36 cellular contexts compared by ENCODE assay signal in the genomic region with DNA sequence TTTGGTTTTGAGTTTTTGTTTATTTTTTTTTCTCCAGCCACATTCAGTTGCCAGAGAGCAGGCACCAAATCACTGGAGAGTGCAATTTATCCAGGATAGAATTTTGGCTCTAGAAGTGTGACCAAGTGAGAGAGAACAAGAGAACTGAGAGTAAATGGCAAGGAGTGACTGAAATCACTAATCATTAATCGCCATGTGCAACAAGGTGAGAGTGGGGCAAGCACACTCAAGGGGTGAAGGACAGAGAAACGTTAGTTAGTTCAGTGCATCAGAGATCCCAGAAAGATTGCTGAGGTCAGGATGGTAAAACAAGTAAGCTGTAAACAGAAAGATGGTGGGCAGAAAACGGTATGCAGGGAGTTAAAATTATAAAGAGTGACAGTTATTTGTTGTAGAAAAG. TPM values are rescaled to one million over a fixed set of nuclear protein-coding genes. Genes with fewer than 3 reads are reported as not detected.
"Had no signal": no experiment of that assay in that cellular context is flagged by ENCODE, and none has a peak within 500 bp of the region (broad histone marks: within the 10 kb centered on the region; RNA-seq: fewer than 3 reads in every experiment).

No MANE protein-coding gene starts in this region.

- H3K4me3 ChIP-seq: pancreas, psoas muscle, skin epidermis, smooth muscle cell, spleen, thoracic aorta, thyroid gland, tibial nerve, upper lobe of left lung, vagina had no signal

- ATAC-seq: naive thymus-derived CD8-positive, alpha-beta T cell; natural killer cell treated with Interleukin-12 subunit alpha and Interleukin-12 subunit beta and Interleukin-15 and Interleukin-18, amount 100 ng/mL, for 72 hours; pancreas; psoas muscle; right cardiac atrium; sciatic nerve; stimulated activated naive CD8-positive, alpha-beta T cell treated with anti-CD3 and anti-CD28 coated beads, Interleukin-15, amount 100 ng/mL, for 72 hours; stimulated activated naive CD8-positive, alpha-beta T cell treated with anti-CD3 and anti-CD28 coated beads, Interleukin-15, Interleukin-2, amounts not matched to agents 100 U/mL and 50 U/mL, for 24 hours had no signal

- H3K9me3 ChIP-seq: neutrophil, pancreas, psoas muscle, spleen, thoracic aorta, thyroid gland, tibial nerve, upper lobe of left lung, vagina had no signal

- DNase-seq: naive thymus-derived CD8-positive, alpha-beta T cell; nephron progenitor cell; nucleus accumbens; pancreas; psoas muscle; right cardiac atrium; spleen; stimulated activated CD4-positive, alpha-beta T cell treated with anti-CD3 and anti-CD28 coated beads, Interleukin-12 subunit alpha, Interleukin-12 subunit beta, amount 100 ng/mL, for 4 hours; stimulated activated CD4-positive, alpha-beta T cell treated with anti-CD3 and anti-CD28 coated beads, Interleukin-1b, Interleukin-23, amount 100 ng/mL, for 48 hours; stimulated activated CD4-positive, alpha-beta T cell treated with anti-CD3 and anti-CD28 coated beads, Interleukin-4, amount 100 ng/mL, for 1 hour; stimulated activated CD4-positive, alpha-beta T cell treated with anti-CD3 and anti-CD28 coated beads, Interleukin-4, amount 100 ng/mL, for 4 hours; stimulated activated CD8-positive, alpha-beta memory T cell treated with anti-CD3 and anti-CD28 coated beads, Interleukin-4, amount 100 ng/mL, for 48 hours; stimulated activated naive CD4-positive, alpha-beta T cell; stimulated activated naive CD8-positive, alpha-beta T cell treated with anti-CD3 and anti-CD28 coated beads, Interleukin-15, amount 100 ng/mL, for 72 hours; stimulated activated naive CD8-positive, alpha-beta T cell treated with anti-CD3 and anti-CD28 coated beads, Interleukin-15, Interleukin-2, amounts not matched to agents 100 U/mL and 50 U/mL, for 24 hours; substantia nigra; thyroid gland; trophoblast cell; upper lobe of left lung had no signal

- H3K36me3 ChIP-seq: neutrophil, pancreas, spleen, thoracic aorta, thyroid gland, tibial nerve, upper lobe of left lung, vagina had no signal

- FAIRE-seq: pancreas, urothelium cell line had no signal

- H3K27ac Mint-ChIP-seq: naive thymus-derived CD8-positive, alpha-beta T cell; natural killer cell treated with Interleukin-12 subunit alpha and Interleukin-12 subunit beta and Interleukin-15 and Interleukin-18, amount 100 ng/mL, for 72 hours; nephron progenitor cell; stimulated activated memory B cell treated with anti-CD40 and anti-IgM and Interleukin-4, amounts not matched to agents 10 μg/mL and 1 μg/mL and 100 μg/mL, for 72 hours; stimulated activated naive CD8-positive, alpha-beta T cell treated with anti-CD3 and anti-CD28 coated beads, Interleukin-15, amount 100 ng/mL, for 72 hours had no signal

- H3K4me1 ChIP-seq: psoas muscle, thyroid gland, tibial nerve, upper lobe of left lung, vagina had no signal

- H3K9me3 Mint-ChIP-seq: stimulated activated memory B cell treated with anti-CD40 and anti-IgM and Interleukin-4, amounts not matched to agents 10 μg/mL and 1 μg/mL and 100 μg/mL, for 72 hours had no signal

- H3K27me3 Mint-ChIP-seq: stimulated activated memory B cell treated with anti-CD40 and anti-IgM and Interleukin-4, amounts not matched to agents 10 μg/mL and 1 μg/mL and 100 μg/mL, for 72 hours had no signal

- H3K36me3 Mint-ChIP-seq: natural killer cell treated with Interleukin-12 subunit alpha and Interleukin-12 subunit beta and Interleukin-15 and Interleukin-18, amount 100 ng/mL, for 72 hours; stimulated activated memory B cell treated with anti-CD40 and anti-IgM and Interleukin-4, amounts not matched to agents 10 μg/mL and 1 μg/mL and 100 μg/mL, for 72 hours had no signal

- H3K27ac ChIP-seq: neutrophil, pancreas, psoas muscle, skin epidermis, spleen, thoracic aorta, thyroid gland, tibial nerve, upper lobe of left lung, vagina had no signal

- H3K4me3 Mint-ChIP-seq: naive thymus-derived CD8-positive, alpha-beta T cell; natural killer cell treated with Interleukin-12 subunit alpha and Interleukin-12 subunit beta and Interleukin-15 and Interleukin-18, amount 100 ng/mL, for 72 hours; nephron progenitor cell; neural crest cell; stimulated activated memory B cell treated with anti-CD40 and anti-IgM and Interleukin-4, amounts not matched to agents 10 μg/mL and 1 μg/mL and 100 μg/mL, for 72 hours; stimulated activated naive CD8-positive, alpha-beta T cell treated with anti-CD3 and anti-CD28 coated beads, Interleukin-15, amount 100 ng/mL, for 72 hours had no signal

- H3K27me3 ChIP-seq: neutrophil, pancreas, spleen, thyroid gland, tibial nerve, upper lobe of left lung, vagina had no signal

- H3K4me1 Mint-ChIP-seq: naive thymus-derived CD8-positive, alpha-beta T cell; nephron progenitor cell; stimulated activated memory B cell treated with anti-CD40 and anti-IgM and Interleukin-4, amounts not matched to agents 10 μg/mL and 1 μg/mL and 100 μg/mL, for 72 hours; stimulated activated naive CD8-positive, alpha-beta T cell treated with anti-CD3 and anti-CD28 coated beads, Interleukin-15, amount 100 ng/mL, for 72 hours had no signal

- H3K4me2 ChIP-seq: smooth muscle cell had no signal

RNA-seq across cellular contexts. Expression of gene ASIC5, which starts 17.8 kb away (rescaled TPM):
- total RNA-seq: naive thymus-derived CD8-positive, alpha-beta T cell; natural killer cell treated with Interleukin-12 subunit alpha and Interleukin-12 subunit beta and Interleukin-15 and Interleukin-18, amount 100 ng/mL, for 72 hours; neural crest cell; omental fat pad; osteocyte; pancreas; posterior vena cava; psoas muscle; renal cortical epithelial cell; right cardiac atrium; sciatic nerve; smooth muscle cell; spleen; temporal lobe; thoracic aorta; thyroid gland; tibial nerve; upper lobe of left lung; ureter; vagina had no signal
- polyA plus RNA-seq: naive thymus-derived CD8-positive, alpha-beta T cell; pancreas; psoas muscle; right cardiac atrium; smooth muscle cell; spleen had no signal

RNA-seq across cellular contexts. Expression of gene TDO2, which starts 19.6 kb away (rescaled TPM):
- total RNA-seq: naive thymus-derived CD8-positive, alpha-beta T cell; natural killer cell treated with Interleukin-12 subunit alpha and Interleukin-12 subunit beta and Interleukin-15 and Interleukin-18, amount 100 ng/mL, for 72 hours; neural crest cell; osteocyte; right cardiac atrium; sciatic nerve; temporal lobe; thoracic aorta; thyroid gland; tibial nerve; vagina had no signal
- polyA plus RNA-seq: naive thymus-derived CD8-positive, alpha-beta T cell; right cardiac atrium had no signal
